24 cellular contexts compared by ENCODE assay signal in the genomic region with DNA sequence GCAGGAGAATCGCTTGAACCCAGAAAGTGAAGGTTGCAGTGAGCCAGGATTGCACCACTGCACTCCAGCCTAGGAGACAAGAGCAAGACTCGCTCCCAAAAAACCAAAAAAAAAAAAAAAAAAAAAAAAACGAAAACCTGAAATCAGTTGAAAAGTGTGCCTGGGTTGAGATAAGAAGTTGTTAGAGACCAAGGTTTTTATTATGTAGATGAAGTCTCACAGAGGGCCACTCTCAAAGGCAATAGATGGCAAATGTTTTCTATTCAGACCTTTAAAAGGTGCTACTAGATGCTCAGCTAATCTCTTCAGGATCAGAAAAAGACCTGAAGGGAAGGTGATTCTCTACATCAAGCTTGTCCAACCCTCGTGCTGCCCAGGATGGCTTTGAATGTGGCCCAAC. TPM values are rescaled to one million over a fixed set of nuclear protein-coding genes. Genes with fewer than 3 reads are reported as not detected.
DNase-seq lines count a peak whose midpoint lies in the region; ATAC-seq, FAIRE-seq and TF ChIP-seq lines count a peak whose summit lies in the region.
"Had no signal": no experiment of that assay in that cellular context is flagged by ENCODE, and none has a peak within 500 bp of the region (broad histone marks: within the 10 kb centered on the region; RNA-seq: fewer than 3 reads in every experiment).

No MANE protein-coding gene starts in this region.

- DNase-seq in H7 (peak; percentile 22), astrocyte (ENCODE audit: low read depth) (no peak), mesothelial cell of epicardium (ENCODE audit: low spot score in 2 of 2, unreplicated experiment in 2 of 2) (no peak), erythroblast (lab: John Stamatoyannopoulos, UW) (no peak), Karpas-422 (no peak)
- DNase-seq in stimulated activated CD4-positive, alpha-beta T cell treated with anti-CD3 and anti-CD28 coated beads, Interleukin-2, amount 100 ng/mL, for 48 hours, result no peak
- DNase-seq: activated CD8-positive, alpha-beta memory T cell treated with anti-CD3 and anti-CD28 coated beads, Interleukin-2, amount 50 U/mL, for 48 hours; cortex of kidney; head of caudate nucleus; MG63; NCI-H1436; NCI-H510A treated with DMSO at 0.1 percent for 48 hours; stimulated activated CD4-positive, alpha-beta T cell treated with anti-CD3 and anti-CD28 coated beads, Interleukin-2, amount 100 ng/mL, for 24 hours; stimulated activated naive CD4-positive, alpha-beta T cell had no signal

- peaks cover 98% of the 10 kb centered on the region for H3K79me2 ChIP-seq in astrocyte (ENCODE audit: insufficient read depth, low read length)
- H3K79me2 ChIP-seq in Karpas-422 (ENCODE audit: low read length), result no peaks in the 10 kb centered on the region

- H3K27ac ChIP-seq in astrocyte (ENCODE audit: low read depth, low read length) (no peak overlapping the region), subcutaneous abdominal adipose tissue (ENCODE audit: low read depth, low read length) (peak overlapping the region; percentile 71), Karpas-422 (ENCODE audit: low read length) (no peak overlapping the region)
- H3K27ac ChIP-seq: prostate gland had no signal

- H3K4me3 ChIP-seq in H7 (ENCODE audit: insufficient read depth, low read depth, low read length), result no peak overlapping the region
- H3K4me3 ChIP-seq in astrocyte (ENCODE audit: insufficient read depth, low read depth, low read length), result no peak overlapping the region
- no peak overlapping the region for H3K4me3 ChIP-seq in subcutaneous abdominal adipose tissue (ENCODE audit: low read depth in 1 of 5, low read length in 5 of 5)
- H3K4me3 ChIP-seq in Karpas-422 (ENCODE audit: low read length), result no peak overlapping the region
- H3K4me3 ChIP-seq: MG63, prostate gland, SK-N-MC, tibial nerve had no signal

- no peak for TF ChIP-seq POLR2A in erythroblast (IDR thresholded peaks at IDR 0.05; ENCODE audit: low read length)

- H3K36me3 Mint-ChIP-seq in astrocyte (ENCODE audit: low read depth, unreplicated experiment) (peaks cover 35% of the 10 kb centered on the region), mesothelial cell of epicardium (peaks cover 8% of the 10 kb centered on the region)

- TF ChIP-seq CTCF in astrocyte (IDR thresholded peaks at IDR 0.05; ENCODE audit: insufficient read depth, low read depth, low read length), result no peak
- no peak for TF ChIP-seq CTCF in mesothelial cell of epicardium (IDR thresholded peaks at IDR 0.05; ENCODE audit: unreplicated experiment)

- H3K9me3 ChIP-seq in astrocyte (ENCODE audit: insufficient read depth, low read depth, low read length), result no peaks in the 10 kb centered on the region
- no peaks in the 10 kb centered on the region for H3K9me3 ChIP-seq in subcutaneous abdominal adipose tissue (ENCODE audit: control insufficient read depth in 5 of 5, low read length in 5 of 5)
- no peaks in the 10 kb centered on the region for H3K9me3 ChIP-seq in Karpas-422 (ENCODE audit: low read length)
- H3K9me3 ChIP-seq: MG63, prostate gland, tibial nerve had no signal

- peaks cover 38% of the 10 kb centered on the region for H3K27me3 ChIP-seq in H7 (ENCODE audit: control insufficient read depth, insufficient read depth, low read length)
- no peaks in the 10 kb centered on the region for H3K27me3 ChIP-seq in astrocyte (ENCODE audit: insufficient read depth, low read length)
- no peaks in the 10 kb centered on the region for H3K27me3 ChIP-seq in subcutaneous abdominal adipose tissue (ENCODE audit: control insufficient read depth in 5 of 5, insufficient read depth in 4 of 5, low read length in 5 of 5)
- no peaks in the 10 kb centered on the region; the same call in 1 of the 2 replicates for H3K27me3 ChIP-seq in Karpas-422 (ENCODE audit: low read length)
- H3K27me3 ChIP-seq: MG63, tibial nerve had no signal

- H2AFZ ChIP-seq in astrocyte (ENCODE audit: low read depth, low read length) (no peak overlapping the region), Karpas-422 (ENCODE audit: low read length) (no peak overlapping the region)

- H4K20me1 ChIP-seq in astrocyte (ENCODE audit: insufficient read depth, low read length), result peaks cover 84% of the 10 kb centered on the region
- no peaks in the 10 kb centered on the region for H4K20me1 ChIP-seq in Karpas-422 (ENCODE audit: insufficient read depth, low read depth, low read length)

- H3K9me2 ChIP-seq in Karpas-422 (replicated peaks; ENCODE audit: insufficient read depth, low read length), result no peaks in the 10 kb centered on the region

- H3K9me3 Mint-ChIP-seq in astrocyte (ENCODE audit: unreplicated experiment) (no peaks in the 10 kb centered on the region), mesothelial cell of epicardium (no peaks in the 10 kb centered on the region)
- H3K9me3 Mint-ChIP-seq: brain; IgD-negative memory B cell; neural crest cell; T-helper 2 cell treated with Interferon-gamma antibody and Interleukin-4, amounts not matched to agents 5 μg/mL and 100 μg/mL, for 36 hours had no signal

- H3K27ac Mint-ChIP-seq in astrocyte (ENCODE audit: unreplicated experiment), result peak overlapping the region; percentile 94
- peak overlapping the region; percentile 98 for H3K27ac Mint-ChIP-seq in mesothelial cell of epicardium

- FAIRE-seq in astrocyte (lab: Jason Lieb, UNC), result no peak
- FAIRE-seq: endometrium had no signal

- H3K4me3 Mint-ChIP-seq in astrocyte (ENCODE audit: unreplicated experiment) (no peak overlapping the region), mesothelial cell of epicardium (no peak overlapping the region)
- H3K4me3 Mint-ChIP-seq: IgD-negative memory B cell; neural crest cell; T-helper 2 cell treated with Interferon-gamma antibody and Interleukin-4, amounts not matched to agents 5 μg/mL and 100 μg/mL, for 36 hours had no signal

- H3K36me3 ChIP-seq in H7 (replicated peaks; ENCODE audit: control insufficient read depth, insufficient read depth, low read length) (no peaks in the 10 kb centered on the region; the same call in 1 of the 2 replicates), astrocyte (ENCODE audit: insufficient read depth, low read length) (peaks cover 35% of the 10 kb centered on the region), subcutaneous abdominal adipose tissue (ENCODE audit: control insufficient read depth in 5 of 5, insufficient read depth in 5 of 5, low read length in 5 of 5) (peaks cover 0 to 24% (median 8%) of the 10 kb centered on the region in 5 donors), Karpas-422 (ENCODE audit: insufficient read depth, low read length) (no peaks in the 10 kb centered on the region)
- H3K36me3 ChIP-seq: prostate gland had no signal

- H3K9ac ChIP-seq in astrocyte (ENCODE audit: low read length) (no peak overlapping the region), subcutaneous abdominal adipose tissue (ENCODE audit: low read length in 5 of 5) (no peak overlapping the region), Karpas-422 (ENCODE audit: low read length) (no peak overlapping the region)

- H3K27me3 Mint-ChIP-seq in astrocyte (ENCODE audit: low read depth, unreplicated experiment), result no peaks in the 10 kb centered on the region
- H3K27me3 Mint-ChIP-seq in mesothelial cell of epicardium (ENCODE audit: low read depth), result no peaks in the 10 kb centered on the region
- H3K27me3 Mint-ChIP-seq: brain, IgD-negative memory B cell had no signal

- peaks cover 68% of the 10 kb centered on the region for H3K4me1 ChIP-seq in astrocyte (ENCODE audit: insufficient read depth, low read length)
- H3K4me1 ChIP-seq in subcutaneous abdominal adipose tissue (ENCODE audit: control insufficient read depth in 5 of 5, insufficient read depth in 5 of 5, low read length in 5 of 5), result peaks cover 29 to 75% (median 67%) of the 10 kb centered on the region in 5 donors
- H3K4me1 ChIP-seq in Karpas-422 (ENCODE audit: low read length), result no peaks in the 10 kb centered on the region

- H3K4me1 Mint-ChIP-seq in astrocyte (ENCODE audit: low read depth, unreplicated experiment), result peaks cover 81% of the 10 kb centered on the region
- peaks cover 84% of the 10 kb centered on the region for H3K4me1 Mint-ChIP-seq in mesothelial cell of epicardium

- ATAC-seq in HG03175 (IDR thresholded peaks at IDR 0.05; ENCODE audit: unreplicated experiment), result no peak

- peak overlapping the region; percentile 81 for H3K4me2 ChIP-seq in astrocyte (ENCODE audit: low read length)
- H3K4me2 ChIP-seq in Karpas-422 (ENCODE audit: low read depth, low read length, poor library complexity, severe bottlenecking), result no peak overlapping the region

RNA-seq across cellular contexts. Expression of gene CAPN2, which starts 17.6 kb away (rescaled TPM):
- total RNA-seq in H7 (2014; rRNA removed; shearing (Covaris generic)), result 46.8 and 60.4 TPM in 2 replicates
- total RNA-seq in astrocyte (340 and 391 TPM in 2 replicates), mesothelial cell of epicardium (136 to 151 TPM (median 146 TPM) in 3 replicates)
- not detected in 2 replicates for total RNA-seq in Karpas-422 (2014; rRNA removed; shearing (Covaris generic); ENCODE audit: low replicate concordance)

Comparison
In these comparisons a context has a peak if more than half of its experiments do, and no peak if none do; other contexts are left out.
1. RNA of gene CAPN2, which starts 17.6 kb away (total RNA-seq): 340 to 391 TPM in astrocyte, 136 to 151 TPM in mesothelial cell of epicardium and 46.8 to 60.4 TPM in H7; not detected in Karpas-422; every median in the first group is over 10 times any median in the second.